In genomic region chr13:111789011-111789410, GRCh38 we compare ENCODE assay signal across 28 cellular contexts.
DNase-seq lines count a peak whose midpoint lies in the region; ATAC-seq, FAIRE-seq and TF ChIP-seq lines count a peak whose summit lies in the region.
"Had no signal": no experiment of that assay in that cellular context is flagged by ENCODE, and none has a peak within 500 bp of the region (broad histone marks: within the 10 kb centered on the region; RNA-seq: fewer than 3 reads in every experiment).

No MANE protein-coding gene starts in this region.

- intact Hi-C loops in activated CD4-positive, alpha-beta T cell treated with anti-CD3 and anti-CD28 coated beads, Interleukin-2, amount 10 ng/mL, durations not matched to agents 24 days and 14 days (cut with micrococcal nuclease), result no loop called here

- H3K4me3 Mint-ChIP-seq in activated CD4-positive, alpha-beta T cell treated with anti-CD3 and anti-CD28 coated beads, Interleukin-2, amount 10 ng/mL, durations not matched to agents 24 days and 14 days, result no peak overlapping the region
- no peak overlapping the region for H3K4me3 Mint-ChIP-seq in neural progenitor cell
- H3K4me3 Mint-ChIP-seq: CD4-positive, CD25-positive, alpha-beta regulatory T cell; GM23338 had no signal

- H3K36me3 ChIP-seq in osteoblast (ENCODE audit: insufficient read depth, low read length), result no peaks in the 10 kb centered on the region
- no peaks in the 10 kb centered on the region for H3K36me3 ChIP-seq in neural progenitor cell
- H3K36me3 ChIP-seq: BLaER1, HAP-1, MG63 had no signal

- TF ChIP-seq CTCF in osteoblast (IDR thresholded peaks at IDR 0.05; ENCODE audit: extremely low read depth, low read depth, low read length) (no peak), neural progenitor cell (IDR thresholded peaks at IDR 0.05) (no peak)

- no peaks in the 10 kb centered on the region for H3K36me3 Mint-ChIP-seq in activated CD4-positive, alpha-beta T cell treated with anti-CD3 and anti-CD28 coated beads, Interleukin-2, amount 10 ng/mL, durations not matched to agents 24 days and 14 days (ENCODE audit: low read depth)
- no peaks in the 10 kb centered on the region for H3K36me3 Mint-ChIP-seq in neural progenitor cell
- H3K36me3 Mint-ChIP-seq: CD4-positive, CD25-positive, alpha-beta regulatory T cell had no signal

- ATAC-seq in GM18511 (IDR thresholded peaks at IDR 0.05; ENCODE audit: unreplicated experiment), result no peak
- ATAC-seq: GM23338, Panc1 had no signal

- DNase-seq in activated CD4-positive, alpha-beta T cell treated with anti-CD3 and anti-CD28 coated beads, Interleukin-2, amount 10 ng/mL, durations not matched to agents 24 days and 14 days, result peak; percentile 31
- DNase-seq in activated CD4-positive, alpha-beta T cell treated with anti-CD3 and anti-CD28 coated beads, Interleukin-2, amount 50 U/mL, for 1 hour, result no peak
- DNase-seq in ecto neural progenitor cell (ENCODE audit: low spot score) (peak; percentile 41), osteoblast (ENCODE audit: insufficient read length, low spot score, missing footprints) (peak; percentile 29), neural progenitor cell (ENCODE audit: low spot score) (no peak), GM19239 (ENCODE audit: insufficient read length, low spot score) (no peak), kidney tubule cell (ENCODE audit: low spot score) (no peak)
- DNase-seq: ACHN; CD4-positive, CD25-positive, alpha-beta regulatory T cell; IMR-90; KG1; MG63; NCI-H1048; NCI-H1417; NCI-H1694; NCI-H2029 treated with DMSO at 0.1 percent for 48 hours; NCI-H446 treated with DMSO at 0.1 percent for 48 hours; NCI-H526; SHP77 treated with DMSO at 0.1 percent for 48 hours had no signal

- H3K27me3 Mint-ChIP-seq in activated CD4-positive, alpha-beta T cell treated with anti-CD3 and anti-CD28 coated beads, Interleukin-2, amount 10 ng/mL, durations not matched to agents 24 days and 14 days, result no peaks in the 10 kb centered on the region
- no peaks in the 10 kb centered on the region for H3K27me3 Mint-ChIP-seq in neural progenitor cell (ENCODE audit: insufficient read depth, low read depth)

- no peaks in the 10 kb centered on the region for H3K9me3 Mint-ChIP-seq in activated CD4-positive, alpha-beta T cell treated with anti-CD3 and anti-CD28 coated beads, Interleukin-2, amount 10 ng/mL, durations not matched to agents 24 days and 14 days
- H3K9me3 Mint-ChIP-seq in neural progenitor cell, result no peaks in the 10 kb centered on the region
- H3K9me3 Mint-ChIP-seq: CD4-positive, CD25-positive, alpha-beta regulatory T cell; GM23338 had no signal

- H3K9ac ChIP-seq in neural progenitor cell, result no peak overlapping the region
- H3K9ac ChIP-seq: BLaER1 had no signal

- no peak overlapping the region for H3K27ac ChIP-seq in osteoblast (ENCODE audit: low read depth, low read length)
- no peak overlapping the region for H3K27ac ChIP-seq in neural progenitor cell
- H3K27ac ChIP-seq: 22Rv1, BLaER1, RWPE1, SK-N-MC had no signal

- H3K79me2 ChIP-seq in osteoblast (ENCODE audit: insufficient read depth, low read length) (no peaks in the 10 kb centered on the region), neural progenitor cell (ENCODE audit: low read depth) (no peaks in the 10 kb centered on the region)

- no peaks in the 10 kb centered on the region for H3F3A ChIP-seq in neural progenitor cell (ENCODE audit: low read depth)

- H3K4me1 Mint-ChIP-seq in activated CD4-positive, alpha-beta T cell treated with anti-CD3 and anti-CD28 coated beads, Interleukin-2, amount 10 ng/mL, durations not matched to agents 24 days and 14 days, result no peaks in the 10 kb centered on the region
- no peaks in the 10 kb centered on the region for H3K4me1 Mint-ChIP-seq in neural progenitor cell
- H3K4me1 Mint-ChIP-seq: CD4-positive, CD25-positive, alpha-beta regulatory T cell; GM23338 had no signal

- no peaks in the 10 kb centered on the region for H3K27me3 ChIP-seq in osteoblast (ENCODE audit: insufficient read depth, low read length)
- H3K27me3 ChIP-seq in neural progenitor cell, result peaks cover 7% of the 10 kb centered on the region
- H3K27me3 ChIP-seq: BLaER1, MG63 had no signal

- no peak overlapping the region for H2AFZ ChIP-seq in osteoblast (ENCODE audit: low read length)
- no peak overlapping the region for H2AFZ ChIP-seq in neural progenitor cell (replicated peaks)
- H2AFZ ChIP-seq: GM23338 had no signal

- H4K20me1 ChIP-seq in osteoblast (ENCODE audit: insufficient read depth, low read length), result no peaks in the 10 kb centered on the region
- no peaks in the 10 kb centered on the region for H4K20me1 ChIP-seq in neural progenitor cell (ENCODE audit: low read depth)
- H4K20me1 ChIP-seq: BLaER1 had no signal

- no peak overlapping the region for H3K4me3 ChIP-seq in osteoblast (ENCODE audit: insufficient read depth, low read length)
- no peak overlapping the region for H3K4me3 ChIP-seq in neural progenitor cell
- H3K4me3 ChIP-seq: BLaER1, GM23338, HAP-1, MG63, SK-N-MC had no signal

- H3K27ac Mint-ChIP-seq in activated CD4-positive, alpha-beta T cell treated with anti-CD3 and anti-CD28 coated beads, Interleukin-2, amount 10 ng/mL, durations not matched to agents 24 days and 14 days, result no peak overlapping the region
- H3K27ac Mint-ChIP-seq in neural progenitor cell, result no peak overlapping the region
- H3K27ac Mint-ChIP-seq: CD4-positive, CD25-positive, alpha-beta regulatory T cell; GM23338 had no signal

- H3K4me2 ChIP-seq in osteoblast (ENCODE audit: insufficient read depth, low read length) (no peak overlapping the region), neural progenitor cell (no peak overlapping the region)
- H3K4me2 ChIP-seq: BLaER1, GM23338 had no signal

- peaks cover 6% of the 10 kb centered on the region for H3K9me3 ChIP-seq in osteoblast (ENCODE audit: low read depth, low read length)
- no peaks in the 10 kb centered on the region for H3K9me3 ChIP-seq in neural progenitor cell (ENCODE audit: low read depth)
- H3K9me3 ChIP-seq: BLaER1, HAP-1, MG63 had no signal

- H3K4me1 ChIP-seq in osteoblast (ENCODE audit: insufficient read depth, low read length) (no peaks in the 10 kb centered on the region), neural progenitor cell (no peaks in the 10 kb centered on the region)
- H3K4me1 ChIP-seq: BLaER1, HAP-1 had no signal

- no peak for FAIRE-seq in GM19239 (lab: Jason Lieb, UNC)
- FAIRE-seq: D721Med had no signal

Comparison
In these comparisons a context has a peak if more than half of its experiments do, and no peak if none do; other contexts are left out.
1. DNase-seq: peak in activated CD4-positive, alpha-beta T cell treated with anti-CD3 and anti-CD28 coated beads, Interleukin-2, amount 10 ng/mL, durations not matched to agents 24 days and 14 days (single experiment), ecto neural progenitor cell (single experiment) and osteoblast (single experiment); none in activated CD4-positive, alpha-beta T cell treated with anti-CD3 and anti-CD28 coated beads, Interleukin-2, amount 50 U/mL, for 1 hour (single experiment), neural progenitor cell (single experiment), GM19239 (single experiment) and kidney tubule cell (single experiment).